ENCODE assay signal across 8 cellular contexts in genomic region chr19:18587962-18588610, GRCh38. TPM values are rescaled to one million over a fixed set of nuclear protein-coding genes. Genes with fewer than 3 reads are reported as not detected.
DNase-seq lines count a peak whose midpoint lies in the region; ATAC-seq lines count a peak whose summit lies in the region.

No MANE protein-coding gene starts in this region.

- peaks cover 0 to 21% (median 0%) of the 10 kb centered on the region in 3 donors for H3K36me3 Mint-ChIP-seq in CD8-positive, alpha-beta memory T cell
- H3K36me3 Mint-ChIP-seq in naive thymus-derived CD8-positive, alpha-beta T cell = peaks cover 0 to 9% (median 0%) of the 10 kb centered on the region in 3 donors

- H3K36me3 ChIP-seq in CD8-positive, alpha-beta memory T cell (ENCODE audit: insufficient read depth, low read length) = peaks cover 6% of the 10 kb centered on the region

- CTCF ChIA-PET in CD8-positive, alpha-beta memory T cell (lab: Charles Lee) = interaction anchor here (0.6 to 3.7 kb wide), 28 partner anchors 10 to 309 kb away, joined by 3 to 41 read pairs (median 5); partner anchors contain the start of genes ELL, FKBP8, KXD1 and UBA52

- peak; percentile 7 to 18 for ATAC-seq in naive thymus-derived CD8-positive, alpha-beta T cell
- no peak for ATAC-seq in HG03432 (IDR thresholded peaks at IDR 0.05; ENCODE audit: unreplicated experiment)
- ATAC-seq in HG02588 (IDR thresholded peaks at IDR 0.05; ENCODE audit: unreplicated experiment) = no peak
- no peak for ATAC-seq in HG02840 (IDR thresholded peaks at IDR 0.05; ENCODE audit: low FRiP score, unreplicated experiment)

- H3K27ac ChIP-seq in CD8-positive, alpha-beta memory T cell (ENCODE audit: low read depth, low read length) = peak overlapping the region; percentile 87
- peak overlapping the region; percentile 87 for H3K27ac ChIP-seq in caudate nucleus (ENCODE audit: low read depth, low read length)

- H3K4me3 ChIP-seq in CD8-positive, alpha-beta memory T cell (ENCODE audit: low read length) = peak overlapping the region; percentile 83
- peak overlapping the region; percentile 72 for H3K4me3 ChIP-seq in Jurkat, Clone E6-1 (ENCODE audit: low read length)

- H3K4me1 ChIP-seq in CD8-positive, alpha-beta memory T cell (ENCODE audit: insufficient read depth, low read length) = peaks cover 30% of the 10 kb centered on the region

- H3K27ac Mint-ChIP-seq in CD8-positive, alpha-beta memory T cell = peak overlapping the region; percentile 87 to 96 (median 92)
- peak overlapping the region; percentile 87 to 96 (median 94) for H3K27ac Mint-ChIP-seq in naive thymus-derived CD8-positive, alpha-beta T cell

- peaks cover 0 to 3% of the 10 kb centered on the region in 2 donors for H3K27me3 Mint-ChIP-seq in CD8-positive, alpha-beta memory T cell
- H3K27me3 Mint-ChIP-seq in naive thymus-derived CD8-positive, alpha-beta T cell = no peaks in the 10 kb centered on the region

- no peak for DNase-seq in CD8-positive, alpha-beta memory T cell
- peak; percentile 48 for DNase-seq in Jurkat, Clone E6-1 (ENCODE audit: low read depth, low spot score)
- DNase-seq in caudate nucleus (lab: John Stamatoyannopoulos, UW) = peak in 3 of 61 donors; percentile 59 to 83 (median 76)
- DNase-seq in naive thymus-derived CD8-positive, alpha-beta T cell = no peak
- DNase-seq in NCI-H2081 (lab: John Stamatoyannopoulos, UW) = no peak

- H3K9me3 Mint-ChIP-seq in CD8-positive, alpha-beta memory T cell = no peaks in the 10 kb centered on the region
- no peaks in the 10 kb centered on the region for H3K9me3 Mint-ChIP-seq in naive thymus-derived CD8-positive, alpha-beta T cell

- H3K9me3 ChIP-seq in CD8-positive, alpha-beta memory T cell (ENCODE audit: low read length) = no peaks in the 10 kb centered on the region

- peak overlapping the region; percentile 88 to 97 (median 91) for H3K4me3 Mint-ChIP-seq in CD8-positive, alpha-beta memory T cell
- H3K4me3 Mint-ChIP-seq in naive thymus-derived CD8-positive, alpha-beta T cell = peak overlapping the region; percentile 81 to 95 (median 90)

- H3K27me3 ChIP-seq in CD8-positive, alpha-beta memory T cell (ENCODE audit: insufficient read depth, low read length, poor library complexity, severe bottlenecking) = no peaks in the 10 kb centered on the region

- peaks cover 26 to 41% (median 33%) of the 10 kb centered on the region in 3 donors for H3K4me1 Mint-ChIP-seq in CD8-positive, alpha-beta memory T cell
- H3K4me1 Mint-ChIP-seq in naive thymus-derived CD8-positive, alpha-beta T cell = peaks cover 16 to 45% (median 33%) of the 10 kb centered on the region in 4 donors

- POLR2A ChIA-PET in CD8-positive, alpha-beta memory T cell (lab: Charles Lee) = interaction anchor here (1.6 to 2.9 kb wide), 8 partner anchors 16 to 331 kb away, joined by 5 to 39 read pairs (median 10); partner anchors contain the start of genes COPE, DDX49, ELL and FKBP8
- POLR2A ChIA-PET in naive thymus-derived CD8-positive, alpha-beta T cell (lab: Charles Lee) = interaction anchor here (0.6 to 5.4 kb wide), 22 partner anchors 10 to 332 kb away, joined by 3 to 107 read pairs (median 6); partner anchors contain the start of genes COPE, DDX49, ELL and FKBP8

RNA-seq across cellular contexts. Expression of gene REX1BD, which starts 0.5 kb away (rescaled TPM):
- total RNA-seq in CD8-positive, alpha-beta memory T cell = 100 to 1,000 TPM; 107 to 110 TPM
- 169 TPM for polyA plus RNA-seq in CD8-positive, alpha-beta memory T cell
- 37.4 TPM for polyA plus RNA-seq in Jurkat, Clone E6-1 (2012; ENCODE audit: insufficient read depth, insufficient read length)
- 100 to 1,000 TPM; 138 to 165 TPM for total RNA-seq in naive thymus-derived CD8-positive, alpha-beta T cell
- polyA plus RNA-seq in naive thymus-derived CD8-positive, alpha-beta T cell = 100 to 1,000 TPM; 165 to 196 (median 176) TPM

RNA-seq across cellular contexts. Expression of gene UBA52, which starts 16.4 kb away (rescaled TPM):
- 1,000 to 10,000 TPM; 1,684 to 1,700 TPM for total RNA-seq in CD8-positive, alpha-beta memory T cell
- 1,487 TPM for polyA plus RNA-seq in CD8-positive, alpha-beta memory T cell
- 2,015 TPM for polyA plus RNA-seq in Jurkat, Clone E6-1 (2012; ENCODE audit: insufficient read depth, insufficient read length)
- total RNA-seq in naive thymus-derived CD8-positive, alpha-beta T cell = 1,000 to 10,000 TPM; 1,986 to 2,036 TPM
- 1,000 to 10,000 TPM; 1,743 to 2,077 (median 1,903) TPM for polyA plus RNA-seq in naive thymus-derived CD8-positive, alpha-beta T cell

RNA-seq across cellular contexts. Expression of gene CRLF1, which starts 18.5 kb away (rescaled TPM):
- not detected for total RNA-seq in CD8-positive, alpha-beta memory T cell
- not detected for polyA plus RNA-seq in CD8-positive, alpha-beta memory T cell
- 8.4 TPM for polyA plus RNA-seq in Jurkat, Clone E6-1 (2012; ENCODE audit: insufficient read depth, insufficient read length)
- total RNA-seq in naive thymus-derived CD8-positive, alpha-beta T cell = not detected
- 1 to 10 TPM in 1 of 3 donors, under 1 TPM in 1, not detected in 1; 0.55 to 1.1 TPM for polyA plus RNA-seq in naive thymus-derived CD8-positive, alpha-beta T cell

RNA-seq across cellular contexts. Expression of gene TMEM59L, which starts 24.6 kb away (rescaled TPM):
- not detected for total RNA-seq in CD8-positive, alpha-beta memory T cell
- polyA plus RNA-seq in CD8-positive, alpha-beta memory T cell = not detected
- polyA plus RNA-seq in Jurkat, Clone E6-1 (2012; ENCODE audit: insufficient read depth, insufficient read length) = not detected
- not detected for total RNA-seq in naive thymus-derived CD8-positive, alpha-beta T cell
- polyA plus RNA-seq in naive thymus-derived CD8-positive, alpha-beta T cell = under 1 TPM in 2 of 3 donors, not detected in 1; 0.09 to 0.27 TPM

RNA-seq across cellular contexts. Expression of gene KXD1, which starts 30.4 kb away (rescaled TPM):
- total RNA-seq in CD8-positive, alpha-beta memory T cell = 100 to 1,000 TPM; 127 to 128 TPM
- polyA plus RNA-seq in CD8-positive, alpha-beta memory T cell = 84.4 TPM
- polyA plus RNA-seq in Jurkat, Clone E6-1 (2012; ENCODE audit: insufficient read depth, insufficient read length) = 116 TPM
- total RNA-seq in naive thymus-derived CD8-positive, alpha-beta T cell = 10 to 100 TPM; 96.2 to 97.9 TPM
- 10 to 100 TPM; 68.3 to 80.2 (median 79.4) TPM for polyA plus RNA-seq in naive thymus-derived CD8-positive, alpha-beta T cell

Comparison
In these comparisons a context has a peak if more than half of its experiments do, and no peak if none do; other contexts are left out.
1. ATAC-seq: peak in naive thymus-derived CD8-positive, alpha-beta T cell (2 of 2); none in HG03432 (single experiment), HG02588 (single experiment) and HG02840 (single experiment).